1 cellular context compared by ENCODE assay signal in the genomic region with DNA sequence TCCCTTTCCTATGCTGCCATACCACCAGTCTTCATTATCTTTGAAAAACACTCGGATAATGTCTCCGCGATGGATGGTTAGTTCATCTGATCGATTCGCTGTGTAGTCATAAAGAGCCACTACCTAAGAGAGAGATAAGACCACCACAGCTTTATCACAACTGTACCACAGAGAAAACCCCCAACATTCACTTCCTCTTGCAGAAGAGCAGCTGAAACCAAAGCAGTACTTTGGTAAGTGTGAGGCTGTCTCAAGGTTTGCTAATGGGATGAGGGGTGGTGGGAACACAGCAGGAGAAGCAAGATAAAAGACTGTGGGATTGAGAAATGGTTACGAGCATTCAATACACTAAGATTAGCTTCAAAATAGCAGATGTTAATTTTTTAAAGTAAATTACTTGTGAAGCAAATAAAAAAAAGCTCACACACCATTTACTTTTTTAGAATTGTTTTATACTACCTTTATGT.
TF ChIP-seq lines count a peak whose summit lies in the region.

No MANE protein-coding gene starts in this region.

TF ChIP-seq in K562, 482 proteins besides CTCF, POLR2A, EP300 and RAD21 (continued from another document and continues in another):
- TF ChIP-seq CTBP1 (IDR thresholded peaks at IDR 0.05; ENCODE audit: borderline replicate concordance) (peak; percentile 98), ZNF311 (CRISPR knock-in tag; IDR thresholded peaks at IDR 0.05) (peak; percentile 77; the same call in 1 of the 2 replicates), ETV5 (CRISPR knock-in tag; IDR thresholded peaks at IDR 0.05; ENCODE audit: low read depth) (peak; percentile 99), ELF4 (CRISPR knock-in tag; IDR thresholded peaks at IDR 0.05) (peak; percentile 99), GABPB2 (CRISPR knock-in tag; conservative IDR thresholded peaks at IDR 0.05) (no peak), ZSCAN29 (IDR thresholded peaks at IDR 0.05) (peak; percentile 32; the same call in 1 of the 2 replicates), DPF2 (IDR thresholded peaks at IDR 0.05) (peak; percentile 100), XRCC5 (IDR thresholded peaks at IDR 0.05; ENCODE audit: low read depth, low read length) (0 out of 2 replicates have a peak, but pooled peaks have one; percentile 28), NR4A1 (CRISPR knock-in tag; IDR thresholded peaks at IDR 0.05) (no peak), NR4A1 (tag; IDR thresholded peaks at IDR 0.05) (peak; percentile 97), TFAM (CRISPR knock-in tag; conservative IDR thresholded peaks at IDR 0.05) (no peak), CXXC5 (CRISPR knock-in tag; IDR thresholded peaks at IDR 0.05) (peak; percentile 95), NELFE (IDR thresholded peaks at IDR 0.05; ENCODE audit: insufficient read depth, insufficient read length) (no peak), TRIM24 (IDR thresholded peaks at IDR 0.05) (peak; percentile 99 to 100), ARID3B (CRISPR knock-in tag; IDR thresholded peaks at IDR 0.05; ENCODE audit: borderline replicate concordance) (no peak), MEF2A (IDR thresholded peaks at IDR 0.05; ENCODE audit: control insufficient read depth, low read depth, low read length) (peak; percentile 61; the same call in 1 of the 2 replicates), E2F1 (CRISPR knock-in tag; IDR thresholded peaks at IDR 0.05) (no peak), ELF2 (CRISPR knock-in tag; IDR thresholded peaks at IDR 0.05) (peak; percentile 54; the same call in 1 of the 2 replicates), PATZ1 (CRISPR knock-in tag; IDR thresholded peaks at IDR 0.05; ENCODE audit: borderline replicate concordance) (peak; percentile 84; the same call in 1 of the 2 replicates), NR2F6 (CRISPR knock-in tag; IDR thresholded peaks at IDR 0.05) (no peak), PHF8 (IDR thresholded peaks at IDR 0.05; ENCODE audit: borderline replicate concordance, low read length) (no peak), OTX1 (CRISPR knock-in tag; IDR thresholded peaks at IDR 0.05) (peak; percentile 96), U2AF2 (optimal IDR thresholded peaks at IDR 0.05; ENCODE audit: low read depth, low read length) (no peak), HMGN3 (IDR thresholded peaks at IDR 0.05; ENCODE audit: borderline replicate concordance, extremely low read depth, insufficient read length, low read depth, low read length) (peak; percentile 97), GTF2E2 (tag; IDR thresholded peaks at IDR 0.05) (peak; percentile 96)
- TF ChIP-seq, protein P1, sequence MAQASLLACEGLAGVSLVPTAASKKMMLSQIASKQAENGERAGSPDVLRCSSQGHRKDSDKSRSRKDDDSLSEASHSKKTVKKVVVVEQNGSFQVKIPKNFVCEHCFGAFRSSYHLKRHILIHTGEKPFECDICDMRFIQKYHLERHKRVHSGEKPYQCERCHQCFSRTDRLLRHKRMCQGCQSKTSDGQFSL (CRISPR knock-in tag; IDR thresholded peaks at IDR 0.05): no peak
- TF ChIP-seq, protein P1 (tag; IDR thresholded peaks at IDR 0.05): peak in 1 of 2 experiments; percentile 67; a peak in 1 of 4 replicates
- TF ChIP-seq, protein P2, sequence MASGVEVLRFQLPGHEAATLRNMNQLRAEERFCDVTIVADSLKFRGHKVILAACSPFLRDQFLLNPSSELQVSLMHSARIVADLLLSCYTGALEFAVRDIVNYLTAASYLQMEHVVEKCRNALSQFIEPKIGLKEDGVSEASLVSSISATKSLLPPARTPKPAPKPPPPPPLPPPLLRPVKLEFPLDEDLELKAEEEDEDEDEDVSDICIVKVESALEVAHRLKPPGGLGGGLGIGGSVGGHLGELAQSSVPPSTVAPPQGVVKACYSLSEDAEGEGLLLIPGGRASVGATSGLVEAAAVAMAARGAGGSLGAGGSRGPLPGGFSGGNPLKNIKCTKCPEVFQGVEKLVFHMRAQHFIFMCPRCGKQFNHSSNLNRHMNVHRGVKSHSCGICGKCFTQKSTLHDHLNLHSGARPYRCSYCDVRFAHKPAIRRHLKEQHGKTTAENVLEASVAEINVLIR (CRISPR knock-in tag; IDR thresholded peaks at IDR 0.05): peak; percentile 56; the same call in 1 of the 2 replicates
- TF ChIP-seq, protein P3, sequence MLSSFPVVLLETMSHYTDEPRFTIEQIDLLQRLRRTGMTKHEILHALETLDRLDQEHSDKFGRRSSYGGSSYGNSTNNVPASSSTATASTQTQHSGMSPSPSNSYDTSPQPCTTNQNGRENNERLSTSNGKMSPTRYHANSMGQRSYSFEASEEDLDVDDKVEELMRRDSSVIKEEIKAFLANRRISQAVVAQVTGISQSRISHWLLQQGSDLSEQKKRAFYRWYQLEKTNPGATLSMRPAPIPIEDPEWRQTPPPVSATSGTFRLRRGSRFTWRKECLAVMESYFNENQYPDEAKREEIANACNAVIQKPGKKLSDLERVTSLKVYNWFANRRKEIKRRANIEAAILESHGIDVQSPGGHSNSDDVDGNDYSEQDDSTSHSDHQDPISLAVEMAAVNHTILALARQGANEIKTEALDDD (IDR thresholded peaks at IDR 0.05): peak; percentile 100
- TF ChIP-seq, protein P4, sequence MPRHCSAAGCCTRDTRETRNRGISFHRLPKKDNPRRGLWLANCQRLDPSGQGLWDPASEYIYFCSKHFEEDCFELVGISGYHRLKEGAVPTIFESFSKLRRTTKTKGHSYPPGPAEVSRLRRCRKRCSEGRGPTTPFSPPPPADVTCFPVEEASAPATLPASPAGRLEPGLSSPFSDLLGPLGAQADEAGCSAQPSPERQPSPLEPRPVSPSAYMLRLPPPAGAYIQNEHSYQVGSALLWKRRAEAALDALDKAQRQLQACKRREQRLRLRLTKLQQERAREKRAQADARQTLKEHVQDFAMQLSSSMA (CRISPR knock-in tag; IDR thresholded peaks at IDR 0.05): no peak
- TF ChIP-seq, protein P5, sequence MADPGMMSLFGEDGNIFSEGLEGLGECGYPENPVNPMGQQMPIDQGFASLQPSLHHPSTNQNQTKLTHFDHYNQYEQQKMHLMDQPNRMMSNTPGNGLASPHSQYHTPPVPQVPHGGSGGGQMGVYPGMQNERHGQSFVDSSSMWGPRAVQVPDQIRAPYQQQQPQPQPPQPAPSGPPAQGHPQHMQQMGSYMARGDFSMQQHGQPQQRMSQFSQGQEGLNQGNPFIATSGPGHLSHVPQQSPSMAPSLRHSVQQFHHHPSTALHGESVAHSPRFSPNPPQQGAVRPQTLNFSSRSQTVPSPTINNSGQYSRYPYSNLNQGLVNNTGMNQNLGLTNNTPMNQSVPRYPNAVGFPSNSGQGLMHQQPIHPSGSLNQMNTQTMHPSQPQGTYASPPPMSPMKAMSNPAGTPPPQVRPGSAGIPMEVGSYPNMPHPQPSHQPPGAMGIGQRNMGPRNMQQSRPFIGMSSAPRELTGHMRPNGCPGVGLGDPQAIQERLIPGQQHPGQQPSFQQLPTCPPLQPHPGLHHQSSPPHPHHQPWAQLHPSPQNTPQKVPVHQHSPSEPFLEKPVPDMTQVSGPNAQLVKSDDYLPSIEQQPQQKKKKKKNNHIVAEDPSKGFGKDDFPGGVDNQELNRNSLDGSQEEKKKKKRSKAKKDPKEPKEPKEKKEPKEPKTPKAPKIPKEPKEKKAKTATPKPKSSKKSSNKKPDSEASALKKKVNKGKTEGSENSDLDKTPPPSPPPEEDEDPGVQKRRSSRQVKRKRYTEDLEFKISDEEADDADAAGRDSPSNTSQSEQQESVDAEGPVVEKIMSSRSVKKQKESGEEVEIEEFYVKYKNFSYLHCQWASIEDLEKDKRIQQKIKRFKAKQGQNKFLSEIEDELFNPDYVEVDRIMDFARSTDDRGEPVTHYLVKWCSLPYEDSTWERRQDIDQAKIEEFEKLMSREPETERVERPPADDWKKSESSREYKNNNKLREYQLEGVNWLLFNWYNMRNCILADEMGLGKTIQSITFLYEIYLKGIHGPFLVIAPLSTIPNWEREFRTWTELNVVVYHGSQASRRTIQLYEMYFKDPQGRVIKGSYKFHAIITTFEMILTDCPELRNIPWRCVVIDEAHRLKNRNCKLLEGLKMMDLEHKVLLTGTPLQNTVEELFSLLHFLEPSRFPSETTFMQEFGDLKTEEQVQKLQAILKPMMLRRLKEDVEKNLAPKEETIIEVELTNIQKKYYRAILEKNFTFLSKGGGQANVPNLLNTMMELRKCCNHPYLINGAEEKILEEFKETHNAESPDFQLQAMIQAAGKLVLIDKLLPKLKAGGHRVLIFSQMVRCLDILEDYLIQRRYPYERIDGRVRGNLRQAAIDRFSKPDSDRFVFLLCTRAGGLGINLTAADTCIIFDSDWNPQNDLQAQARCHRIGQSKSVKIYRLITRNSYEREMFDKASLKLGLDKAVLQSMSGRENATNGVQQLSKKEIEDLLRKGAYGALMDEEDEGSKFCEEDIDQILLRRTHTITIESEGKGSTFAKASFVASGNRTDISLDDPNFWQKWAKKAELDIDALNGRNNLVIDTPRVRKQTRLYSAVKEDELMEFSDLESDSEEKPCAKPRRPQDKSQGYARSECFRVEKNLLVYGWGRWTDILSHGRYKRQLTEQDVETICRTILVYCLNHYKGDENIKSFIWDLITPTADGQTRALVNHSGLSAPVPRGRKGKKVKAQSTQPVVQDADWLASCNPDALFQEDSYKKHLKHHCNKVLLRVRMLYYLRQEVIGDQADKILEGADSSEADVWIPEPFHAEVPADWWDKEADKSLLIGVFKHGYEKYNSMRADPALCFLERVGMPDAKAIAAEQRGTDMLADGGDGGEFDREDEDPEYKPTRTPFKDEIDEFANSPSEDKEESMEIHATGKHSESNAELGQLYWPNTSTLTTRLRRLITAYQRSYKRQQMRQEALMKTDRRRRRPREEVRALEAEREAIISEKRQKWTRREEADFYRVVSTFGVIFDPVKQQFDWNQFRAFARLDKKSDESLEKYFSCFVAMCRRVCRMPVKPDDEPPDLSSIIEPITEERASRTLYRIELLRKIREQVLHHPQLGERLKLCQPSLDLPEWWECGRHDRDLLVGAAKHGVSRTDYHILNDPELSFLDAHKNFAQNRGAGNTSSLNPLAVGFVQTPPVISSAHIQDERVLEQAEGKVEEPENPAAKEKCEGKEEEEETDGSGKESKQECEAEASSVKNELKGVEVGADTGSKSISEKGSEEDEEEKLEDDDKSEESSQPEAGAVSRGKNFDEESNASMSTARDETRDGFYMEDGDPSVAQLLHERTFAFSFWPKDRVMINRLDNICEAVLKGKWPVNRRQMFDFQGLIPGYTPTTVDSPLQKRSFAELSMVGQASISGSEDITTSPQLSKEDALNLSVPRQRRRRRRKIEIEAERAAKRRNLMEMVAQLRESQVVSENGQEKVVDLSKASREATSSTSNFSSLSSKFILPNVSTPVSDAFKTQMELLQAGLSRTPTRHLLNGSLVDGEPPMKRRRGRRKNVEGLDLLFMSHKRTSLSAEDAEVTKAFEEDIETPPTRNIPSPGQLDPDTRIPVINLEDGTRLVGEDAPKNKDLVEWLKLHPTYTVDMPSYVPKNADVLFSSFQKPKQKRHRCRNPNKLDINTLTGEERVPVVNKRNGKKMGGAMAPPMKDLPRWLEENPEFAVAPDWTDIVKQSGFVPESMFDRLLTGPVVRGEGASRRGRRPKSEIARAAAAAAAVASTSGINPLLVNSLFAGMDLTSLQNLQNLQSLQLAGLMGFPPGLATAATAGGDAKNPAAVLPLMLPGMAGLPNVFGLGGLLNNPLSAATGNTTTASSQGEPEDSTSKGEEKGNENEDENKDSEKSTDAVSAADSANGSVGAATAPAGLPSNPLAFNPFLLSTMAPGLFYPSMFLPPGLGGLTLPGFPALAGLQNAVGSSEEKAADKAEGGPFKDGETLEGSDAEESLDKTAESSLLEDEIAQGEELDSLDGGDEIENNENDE (IDR thresholded peaks at IDR 0.05; ENCODE audit: low read depth, low read length): no peak
- TF ChIP-seq, protein P6, sequence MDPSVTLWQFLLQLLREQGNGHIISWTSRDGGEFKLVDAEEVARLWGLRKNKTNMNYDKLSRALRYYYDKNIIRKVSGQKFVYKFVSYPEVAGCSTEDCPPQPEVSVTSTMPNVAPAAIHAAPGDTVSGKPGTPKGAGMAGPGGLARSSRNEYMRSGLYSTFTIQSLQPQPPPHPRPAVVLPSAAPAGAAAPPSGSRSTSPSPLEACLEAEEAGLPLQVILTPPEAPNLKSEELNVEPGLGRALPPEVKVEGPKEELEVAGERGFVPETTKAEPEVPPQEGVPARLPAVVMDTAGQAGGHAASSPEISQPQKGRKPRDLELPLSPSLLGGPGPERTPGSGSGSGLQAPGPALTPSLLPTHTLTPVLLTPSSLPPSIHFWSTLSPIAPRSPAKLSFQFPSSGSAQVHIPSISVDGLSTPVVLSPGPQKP (CRISPR knock-in tag; IDR thresholded peaks at IDR 0.05): no peak
- TF ChIP-seq, protein P7, sequence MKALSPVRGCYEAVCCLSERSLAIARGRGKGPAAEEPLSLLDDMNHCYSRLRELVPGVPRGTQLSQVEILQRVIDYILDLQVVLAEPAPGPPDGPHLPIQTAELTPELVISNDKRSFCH (CRISPR knock-in tag; IDR thresholded peaks at IDR 0.05): no peak
- TF ChIP-seq, protein P7 (tag; IDR thresholded peaks at IDR 0.05): peak; percentile 97
